14 cellular contexts compared by ENCODE assay signal in the genomic region with DNA sequence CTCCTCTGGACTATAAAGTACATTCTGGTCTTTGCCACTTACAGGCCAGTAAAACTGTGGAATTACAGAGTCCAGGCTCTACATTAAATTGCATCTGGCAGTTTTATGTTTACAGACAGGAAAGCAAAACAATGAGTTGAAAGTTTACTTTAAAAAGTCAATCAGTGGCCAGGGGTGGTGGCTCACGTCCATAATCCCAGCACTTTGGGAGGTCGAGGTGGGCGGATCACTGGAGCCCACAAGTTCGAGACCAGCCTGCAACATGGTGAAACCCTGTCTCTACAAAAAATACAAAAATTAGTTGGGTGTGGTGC. TPM values are rescaled to one million over a fixed set of nuclear protein-coding genes. Genes with fewer than 3 reads are reported as not detected.
DNase-seq lines count a peak whose midpoint lies in the region; ATAC-seq, FAIRE-seq and TF ChIP-seq lines count a peak whose summit lies in the region.
"Had no signal": no experiment of that assay in that cellular context is flagged by ENCODE, and none has a peak within 500 bp of the region (broad histone marks: within the 10 kb centered on the region; RNA-seq: fewer than 3 reads in every experiment).

No MANE protein-coding gene starts in this region.

- peak overlapping the region; percentile 57 for H3K4me2 ChIP-seq in A549
- no peak overlapping the region for H3K4me2 ChIP-seq in PC-3 (ENCODE audit: low read length)
- no peak overlapping the region for H3K4me2 ChIP-seq in Karpas-422 (ENCODE audit: low read depth, low read length, poor library complexity, severe bottlenecking)

- H3K4me1 ChIP-seq in A549 (peaks cover 65% of the 10 kb centered on the region), PC-3 (ENCODE audit: insufficient read depth, low read length) (no peaks in the 10 kb centered on the region), gastroesophageal sphincter (peaks cover 10 to 79% (median 17%) of the 10 kb centered on the region in 3 donors), Karpas-422 (ENCODE audit: low read length) (no peaks in the 10 kb centered on the region)

- no peak for TF ChIP-seq POLR2A in A549 (IDR thresholded peaks at IDR 0.05; ENCODE audit: low read length)
- no peak for TF ChIP-seq POLR2A in gastroesophageal sphincter (IDR thresholded peaks at IDR 0.05)

- no peaks in the 10 kb centered on the region for H3K27me3 Mint-ChIP-seq in neural crest cell (ENCODE audit: low read depth)
- peaks cover 2% of the 10 kb centered on the region for H3K27me3 Mint-ChIP-seq in activated CD8-positive, alpha-beta T cell treated with anti-CD3 and anti-CD28 coated beads for 36 hours

- DNase-seq in A549 (ENCODE audit: low read depth in 1 of 2, low spot score in 1 of 2), result peak in 1 of 2 experiments; percentile 47
- DNase-seq in PC-3, result no peak
- DNase-seq in neural crest cell (ENCODE audit: low read depth, low spot score), result no peak
- DNase-seq in activated CD8-positive, alpha-beta T cell treated with anti-CD3 and anti-CD28 coated beads for 36 hours, result no peak
- DNase-seq in OCI-M2 (lab: John Stamatoyannopoulos, UW; ENCODE audit: unreplicated experiment), result no peak
- no peak for DNase-seq in Karpas-422
- no peak for DNase-seq in activated CD4-positive, alpha-beta T cell treated with anti-CD3 and anti-CD28 coated beads, Interleukin-2, amount 50 U/mL, for 4 hours
- DNase-seq: activated gamma-delta T cell; COR-L47; MM.1S; naive thymus-derived CD4-positive, alpha-beta T cell; stimulated activated naive B cell treated with anti-CD40 and anti-IgM and Interleukin-4, amounts not matched to agents 10 μg/mL and 1 μg/mL and 100 μg/mL, for 72 hours had no signal

- peaks cover 16% of the 10 kb centered on the region for H3K36me3 Mint-ChIP-seq in neural crest cell (ENCODE audit: low read depth)
- H3K36me3 Mint-ChIP-seq in activated CD8-positive, alpha-beta T cell treated with anti-CD3 and anti-CD28 coated beads for 36 hours (ENCODE audit: low read depth), result no peaks in the 10 kb centered on the region
- H3K36me3 Mint-ChIP-seq: naive thymus-derived CD4-positive, alpha-beta T cell; stimulated activated naive B cell treated with anti-CD40 and anti-IgM and Interleukin-4, amounts not matched to agents 10 μg/mL and 1 μg/mL and 100 μg/mL, for 72 hours had no signal

- H3K9ac ChIP-seq in PC-3 (ENCODE audit: low read length) (no peak overlapping the region), Karpas-422 (ENCODE audit: low read length) (no peak overlapping the region)

- BruUV-seq in PC-3 (replicated peaks; lab: Mats Ljungman, UMichigan), result no TSS peak

- peaks cover 36% of the 10 kb centered on the region for H3K4me1 Mint-ChIP-seq in neural crest cell
- H3K4me1 Mint-ChIP-seq in activated CD8-positive, alpha-beta T cell treated with anti-CD3 and anti-CD28 coated beads for 36 hours (ENCODE audit: low read depth), result peaks cover 6% of the 10 kb centered on the region

- 24% methylated on average over 4 of the region's 4 CpGs for WGBS in A549 (ENCODE audit: missing lambda C conversion rate)
- WGBS in gastroesophageal sphincter (ENCODE audit: low coverage in 1 of 2), 2 donors, result 44% methylated on average over 4 of the region's 4 CpGs; no CpG with 5 or more reads in 1 of the 2 donors

- intact Hi-C loops in PC-3 (cut with micrococcal nuclease), result no loop called here
- intact Hi-C loops in activated CD8-positive, alpha-beta T cell treated with anti-CD3 and anti-CD28 coated beads for 36 hours (cut with micrococcal nuclease), result no loop called here

- FAIRE-seq in A549 (lab: Jason Lieb, UNC), result no peak
- FAIRE-seq: frontal cortex had no signal

- H3K9me3 Mint-ChIP-seq in neural crest cell, result no peaks in the 10 kb centered on the region
- no peaks in the 10 kb centered on the region for H3K9me3 Mint-ChIP-seq in activated CD8-positive, alpha-beta T cell treated with anti-CD3 and anti-CD28 coated beads for 36 hours
- H3K9me3 Mint-ChIP-seq: stimulated activated naive B cell treated with anti-CD40 and anti-IgM and Interleukin-4, amounts not matched to agents 10 μg/mL and 1 μg/mL and 100 μg/mL, for 72 hours had no signal

- H3K36me3 ChIP-seq in PC-3 (ENCODE audit: low read depth, low read length) (peaks cover 38% of the 10 kb centered on the region), gastroesophageal sphincter (peaks cover 0 to 27% of the 10 kb centered on the region in 2 donors), Karpas-422 (ENCODE audit: insufficient read depth, low read length) (no peaks in the 10 kb centered on the region)

- CTCF ChIA-PET in A549 (lab: Yijun Ruan, JAX) (interaction anchor here (0.8 to 2.2 kb wide), 9 partner anchors 9 to 243 kb away, joined by 3 to 19 read pairs (median 5); a partner anchor contains a TSS), PC-3 (lab: Charles Lee) (no interaction called here)
- CTCF ChIA-PET in activated CD8-positive, alpha-beta T cell treated with anti-CD3 and anti-CD28 coated beads for 36 hours (lab: Charles Lee), result interaction anchor here (1.1 to 2.1 kb wide), 3 partner anchors 17 to 243 kb away, joined by 3 to 4 read pairs (median 4); no protein-coding TSS in a partner anchor

- H3K79me2 ChIP-seq in PC-3 (ENCODE audit: low read length) (peaks cover 33% of the 10 kb centered on the region), Karpas-422 (ENCODE audit: low read length) (no peaks in the 10 kb centered on the region)

- H3K27me3 ChIP-seq in PC-3 (ENCODE audit: low read length) (no peaks in the 10 kb centered on the region), gastroesophageal sphincter (no peaks in the 10 kb centered on the region), Karpas-422 (ENCODE audit: low read length) (no peaks in the 10 kb centered on the region)

- H2AFZ ChIP-seq in PC-3 (ENCODE audit: low read length), result no peak overlapping the region
- H2AFZ ChIP-seq in Karpas-422 (ENCODE audit: low read length), result no peak overlapping the region

- H3K27ac Mint-ChIP-seq in neural crest cell (ENCODE audit: unreplicated experiment), result peak overlapping the region; percentile 74
- no peak overlapping the region for H3K27ac Mint-ChIP-seq in activated CD8-positive, alpha-beta T cell treated with anti-CD3 and anti-CD28 coated beads for 36 hours
- H3K27ac Mint-ChIP-seq: naive thymus-derived CD4-positive, alpha-beta T cell; stimulated activated naive B cell treated with anti-CD40 and anti-IgM and Interleukin-4, amounts not matched to agents 10 μg/mL and 1 μg/mL and 100 μg/mL, for 72 hours had no signal

- H4K20me1 ChIP-seq in PC-3 (ENCODE audit: low read length), result no peaks in the 10 kb centered on the region
- no peaks in the 10 kb centered on the region for H4K20me1 ChIP-seq in Karpas-422 (ENCODE audit: insufficient read depth, low read depth, low read length)

- no peak overlapping the region for H3K4me3 Mint-ChIP-seq in neural crest cell
- no peak overlapping the region for H3K4me3 Mint-ChIP-seq in activated CD8-positive, alpha-beta T cell treated with anti-CD3 and anti-CD28 coated beads for 36 hours
- H3K4me3 Mint-ChIP-seq: naive thymus-derived CD4-positive, alpha-beta T cell; stimulated activated naive B cell treated with anti-CD40 and anti-IgM and Interleukin-4, amounts not matched to agents 10 μg/mL and 1 μg/mL and 100 μg/mL, for 72 hours had no signal

- H3K4me3 ChIP-seq in A549, result no peak overlapping the region
- no peak overlapping the region for H3K4me3 ChIP-seq in PC-3 (ENCODE audit: low read length)
- H3K4me3 ChIP-seq in gastroesophageal sphincter, result no peak overlapping the region
- H3K4me3 ChIP-seq in Karpas-422 (ENCODE audit: low read length), result no peak overlapping the region

- ATAC-seq in A549 (peak in 1 of 2 experiments; percentile 28; a peak in 3 of 6 replicates), PC-3 (0 out of 2 replicates have a peak, but pooled peaks have one; percentile 14), gastroesophageal sphincter (no peak)
- no peak for ATAC-seq in activated CD8-positive, alpha-beta T cell treated with anti-CD3 and anti-CD28 coated beads for 36 hours
- ATAC-seq: naive thymus-derived CD4-positive, alpha-beta T cell; stimulated activated naive B cell treated with anti-CD40 and anti-IgM and Interleukin-4, amounts not matched to agents 10 μg/mL and 1 μg/mL and 100 μg/mL, for 72 hours had no signal

- no peak for TF ChIP-seq EP300 in A549 (IDR thresholded peaks at IDR 0.05)
- no peak for TF ChIP-seq EP300 in gastroesophageal sphincter (IDR thresholded peaks at IDR 0.05)

- no peak for TF ChIP-seq RAD21 in A549 (conservative IDR thresholded peaks at IDR 0.05 in 1 of 2, IDR thresholded peaks at IDR 0.05 in 1 of 2)

- POLR2A ChIA-PET in A549 (lab: Yijun Ruan, JAX) (interaction anchor here (1.5 kb wide), 1 partner anchor 130 kb away, joined by 8 read pairs; a partner anchor contains a TSS), PC-3 (lab: Charles Lee; ENCODE audit: unreplicated experiment) (no interaction called here)
- POLR2A ChIA-PET in activated CD8-positive, alpha-beta T cell treated with anti-CD3 and anti-CD28 coated beads for 36 hours (lab: Charles Lee), result no interaction called here

- no peaks in the 10 kb centered on the region for H3F3A ChIP-seq in PC-3 (ENCODE audit: low read length, unreplicated experiment)

- H3K9me3 ChIP-seq in A549, result no peaks in the 10 kb centered on the region
- H3K9me3 ChIP-seq in PC-3 (ENCODE audit: low read length), result no peaks in the 10 kb centered on the region
- H3K9me3 ChIP-seq in gastroesophageal sphincter, result no peaks in the 10 kb centered on the region
- H3K9me3 ChIP-seq in Karpas-422 (ENCODE audit: low read length), result no peaks in the 10 kb centered on the region

- TF ChIP-seq CTCF in A549 (IDR thresholded peaks at IDR 0.05) (no peak), PC-3 (conservative IDR thresholded peaks at IDR 0.05; ENCODE audit: low read depth, low read length) (no peak), gastroesophageal sphincter (IDR thresholded peaks at IDR 0.05) (no peak), neural crest cell (conservative IDR thresholded peaks at IDR 0.05) (no peak)
- TF ChIP-seq CTCF in activated CD8-positive, alpha-beta T cell treated with anti-CD3 and anti-CD28 coated beads for 36 hours (IDR thresholded peaks at IDR 0.05), result no peak

- H3K27ac ChIP-seq in A549 (peak overlapping the region; percentile 70 to 81), PC-3 (ENCODE audit: low read length) (no peak overlapping the region), gastroesophageal sphincter (peak overlapping the region; percentile 31 to 69 (median 62)), Karpas-422 (ENCODE audit: low read length) (no peak overlapping the region)

- H3K9me2 ChIP-seq in PC-3 (replicated peaks; ENCODE audit: low read length) (no peaks in the 10 kb centered on the region), Karpas-422 (replicated peaks; ENCODE audit: insufficient read depth, low read length) (no peaks in the 10 kb centered on the region)

RNA-seq across cellular contexts. Expression of a gene that starts 53.8 kb away (rescaled TPM):
- polyA plus RNA-seq in A549 (2011; rRNA removed), result 17.4 and 38.6 TPM in 2 replicates
- polyA plus RNA-seq in A549 (2012; cell fraction: cytosol; rRNA removed), result 6.2 and 9.6 TPM in 2 replicates
- 5.8 and 6.9 TPM in 2 replicates for polyA plus RNA-seq in A549 (2012; cell fraction: nucleus; rRNA removed)
- polyA plus RNA-seq in A549 (2017; fragmentation: RNase III; extraction: RNeasy Plus Mini Kit Qiagen cat#74134 plus additional on column Dnase treatment), result 28.7 to 45.2 TPM (median 32.2 TPM) in 3 replicates
- 20.8 and 30.0 TPM in 2 replicates for polyA minus RNA-seq in A549 (2011; rRNA and poly(A)+ RNA removed)
- 0.23 and 0.40 TPM in 2 replicates for total RNA-seq in PC-3 (2014; rRNA removed)
- total RNA-seq in gastroesophageal sphincter, result 1 to 10 TPM in 3 of 4 donors, not detected in 1; 1.3 to 3.2 (median 2.2) TPM
- total RNA-seq in neural crest cell, result not detected in 2 replicates
- not detected for total RNA-seq in activated CD8-positive, alpha-beta T cell treated with anti-CD3 and anti-CD28 coated beads for 36 hours
- total RNA-seq in Karpas-422 (2014; rRNA removed; shearing (Covaris generic); ENCODE audit: low replicate concordance), result not detected in 2 replicates
- total RNA-seq: frontal cortex; naive thymus-derived CD4-positive, alpha-beta T cell had no signal
- polyA plus RNA-seq: naive thymus-derived CD4-positive, alpha-beta T cell had no signal

Comparison
In these comparisons a context has a peak if more than half of its experiments do, and no peak if none do; other contexts are left out.
1. H3K27ac ChIP-seq: peak in A549 (2 of 2) and gastroesophageal sphincter (4 of 4); none in PC-3 (single experiment) and Karpas-422 (single experiment).